13 cellular contexts compared by ENCODE assay signal in the genomic region with DNA sequence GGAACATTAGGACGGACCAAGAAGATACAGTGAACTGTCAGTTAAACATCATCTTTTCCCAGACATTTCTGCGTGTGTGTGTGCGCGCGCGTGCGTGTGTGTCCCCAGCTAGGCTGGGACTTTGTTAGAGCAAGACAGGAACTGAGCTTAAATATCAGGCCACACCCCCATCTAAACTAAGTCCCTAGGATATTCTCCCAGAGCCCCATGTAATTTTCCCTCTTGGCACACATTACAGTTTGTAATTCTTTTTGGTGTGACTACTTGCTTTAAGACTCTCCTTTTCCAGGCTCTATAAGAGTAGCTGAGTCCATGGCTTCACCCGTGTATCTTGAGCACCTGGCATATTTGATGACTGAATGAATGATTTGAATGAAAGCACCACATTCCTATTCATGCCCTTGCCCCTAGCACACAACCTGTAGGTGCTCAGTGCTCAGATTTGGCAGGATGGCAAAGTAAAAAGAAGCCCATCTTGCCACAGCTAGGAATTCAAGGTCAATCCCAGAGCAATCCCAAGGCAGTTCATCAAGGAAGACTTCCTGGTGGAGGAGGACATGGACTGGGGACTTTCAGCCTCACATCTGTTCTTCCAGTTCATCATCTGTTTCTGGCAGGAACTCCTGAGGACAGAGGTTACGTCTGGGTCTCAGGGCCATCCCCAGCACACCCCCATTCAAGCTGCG.
DNase-seq lines count a peak whose midpoint lies in the region; ATAC-seq, FAIRE-seq and TF ChIP-seq lines count a peak whose summit lies in the region.
"Had no signal": no experiment of that assay in that cellular context is flagged by ENCODE, and none has a peak within 500 bp of the region (broad histone marks: within the 10 kb centered on the region; RNA-seq: fewer than 3 reads in every experiment).

No MANE protein-coding gene starts in this region.

- H3K36me3 ChIP-seq in HCT116 (ENCODE audit: control insufficient read depth in 1 of 2, insufficient read depth in 2 of 2, low read length in 2 of 2) (no peaks in the 10 kb centered on the region), K562 (ENCODE audit: control insufficient read depth, insufficient read depth, low read length) (no peaks in the 10 kb centered on the region; the same call in 2 of the 3 replicates), OCI-LY7 (ENCODE audit: insufficient read depth, low read length) (no peaks in the 10 kb centered on the region)

- H3K27me3 ChIP-seq in HCT116 (ENCODE audit: insufficient read depth, low read length) = no peaks in the 10 kb centered on the region
- H3K27me3 ChIP-seq in K562 (ENCODE audit: control insufficient read depth in 2 of 2, insufficient read depth in 2 of 2, low read length in 2 of 2) = no peaks in the 10 kb centered on the region
- H3K27me3 ChIP-seq in layer of hippocampus (ENCODE audit: control insufficient read depth, insufficient read depth, low read length) = no peaks in the 10 kb centered on the region

- CTCF ChIA-PET in HCT116 (lab: Charles Lee) (interaction anchor here (1.0 to 1.3 kb wide), 4 partner anchors 15 to 391 kb away, joined by 3 to 5 read pairs (median 4); a partner anchor contains a TSS), K562 (lab: Yijun Ruan, JAX; ENCODE audit: low intra/inter-chr PET ratio) (no interaction called here), OCI-LY7 (lab: Charles Lee; ENCODE audit: unreplicated experiment) (no interaction called here)

- no peak overlapping the region for H2AFZ ChIP-seq in HCT116 (ENCODE audit: low read depth, low read length, poor library complexity, severe bottlenecking)
- H2AFZ ChIP-seq in K562 (ENCODE audit: low read depth, low read length) = peak overlapping the region; percentile 47
- no peak overlapping the region for H2AFZ ChIP-seq in OCI-LY7 (ENCODE audit: low read length)

- H3K27ac Mint-ChIP-seq in stimulated activated naive B cell treated with anti-CD40 and anti-IgM and Interleukin-4, amounts not matched to agents 10 μg/mL and 1 μg/mL and 100 μg/mL, for 72 hours = peak overlapping the region; percentile 93
- H3K27ac Mint-ChIP-seq: activated CD4-positive, alpha-beta T cell treated with anti-CD3 and anti-CD28 coated beads, Interleukin-2, amount 10 ng/mL, durations not matched to agents 7 days and 5 days; activated naive CD8-positive, alpha-beta T cell treated with anti-CD3 and anti-CD28 coated beads, Interleukin-2, amount 50 U/mL, for 24 hours had no signal

- no peaks in the 10 kb centered on the region for H3K9me1 ChIP-seq in K562 (ENCODE audit: control insufficient read depth, insufficient read depth, low read length)

- H3K4me1 ChIP-seq in HCT116 (ENCODE audit: control insufficient read depth in 1 of 2, insufficient read depth in 2 of 2, low read length in 2 of 2) (peaks cover 18 to 56% of the 10 kb centered on the region in 2 experiments), K562 (replicated peaks in 1 of 2; ENCODE audit: control insufficient read depth in 2 of 2, insufficient read depth in 2 of 2, low read length in 2 of 2) (peaks cover 46 to 58% of the 10 kb centered on the region in 2 experiments), OCI-LY7 (ENCODE audit: insufficient read depth, low read length, poor library complexity, severe bottlenecking) (no peaks in the 10 kb centered on the region)

- in situ Hi-C loops in K562 (cut with MboI) = loop anchor here (5.0 kb wide), 1 partner anchor 286 kb away; a partner anchor contains a TSS

- BruUV-seq in HCT116 (replicated peaks; lab: Mats Ljungman, UMichigan) (TSS peak; percentile 88), K562 (replicated peaks; lab: Mats Ljungman, UMichigan) (TSS peak; percentile 83), OCI-LY7 (replicated peaks; lab: Mats Ljungman, UMichigan) (no TSS peak)

- no peak overlapping the region for H3K4me3 Mint-ChIP-seq in stimulated activated naive B cell treated with anti-CD40 and anti-IgM and Interleukin-4, amounts not matched to agents 10 μg/mL and 1 μg/mL and 100 μg/mL, for 72 hours
- H3K4me3 Mint-ChIP-seq: activated CD4-positive, alpha-beta T cell treated with anti-CD3 and anti-CD28 coated beads, Interleukin-2, amount 10 ng/mL, durations not matched to agents 7 days and 5 days; activated naive CD8-positive, alpha-beta T cell treated with anti-CD3 and anti-CD28 coated beads, Interleukin-2, amount 50 U/mL, for 24 hours had no signal

- WGBS in K562 (ENCODE audit: insufficient coverage, low coverage, missing lambda C conversion rate) = 41% methylated on average over 10 of the region's 10 CpGs

- H3K9me2 ChIP-seq in HCT116 (ENCODE audit: insufficient read depth) (no peaks in the 10 kb centered on the region), OCI-LY7 (ENCODE audit: insufficient read depth, low read length) (no peaks in the 10 kb centered on the region)

- POLR2A ChIA-PET in HCT116 (lab: Charles Lee) = interaction anchor here (1.1 to 2.1 kb wide), 5 partner anchors 15 to 288 kb away, joined by 4 to 10 read pairs (median 5); a partner anchor contains a TSS
- POLR2A ChIA-PET in K562 (lab: Yijun Ruan, JAX) = interaction anchor here (0.6 to 2.5 kb wide), 29 partner anchors 8 to 718 kb away, joined by 3 to 16 read pairs (median 3); no protein-coding TSS in a partner anchor
- POLR2A ChIA-PET in OCI-LY7 (lab: Charles Lee) = no interaction called here

- H3K4me1 Mint-ChIP-seq in stimulated activated naive B cell treated with anti-CD40 and anti-IgM and Interleukin-4, amounts not matched to agents 10 μg/mL and 1 μg/mL and 100 μg/mL, for 72 hours = peaks cover 17 to 21% of the 10 kb centered on the region in 2 donors

- DNase-seq in HCT116 (ENCODE audit: low read depth, low spot score) = no peak
- DNase-seq in K562 (ENCODE audit: extremely low read depth in 1 of 4, low spot score in 3 of 4) = peak in 1 of 4 experiments; percentile 59
- no peak for DNase-seq in stimulated activated naive B cell treated with anti-CD40 and anti-IgM and Interleukin-4, amounts not matched to agents 10 μg/mL and 1 μg/mL and 100 μg/mL, for 72 hours
- no peak for DNase-seq in occipital lobe (lab: John Stamatoyannopoulos, UW)
- DNase-seq in OCI-LY7 (ENCODE audit: low spot score) = no peak
- DNase-seq in superior temporal gyrus (ENCODE audit: extremely low spot score) = no peak
- DNase-seq in AG20443 (ENCODE audit: low spot score) = no peak
- DNase-seq: activated CD4-positive, alpha-beta T cell treated with anti-CD3 and anti-CD28 coated beads, Interleukin-2, amount 10 ng/mL, durations not matched to agents 7 days and 5 days; DND-41; NCI-H1436; OCI-M1 had no signal

- intact Hi-C loops in HCT116 (cut with micrococcal nuclease) = no loop called here
- intact Hi-C loops in K562 (cut with micrococcal nuclease) = loop anchor here (1.0 to 2.0 kb wide), 4 partner anchors 17 to 106 kb away; no protein-coding TSS in a partner anchor
- intact Hi-C loops in OCI-LY7 (cut with micrococcal nuclease; ENCODE audit: unreplicated experiment) = no loop called here

- peaks cover 5 to 13% of the 10 kb centered on the region in 2 donors for H3K36me3 Mint-ChIP-seq in stimulated activated naive B cell treated with anti-CD40 and anti-IgM and Interleukin-4, amounts not matched to agents 10 μg/mL and 1 μg/mL and 100 μg/mL, for 72 hours

- H3K9me3 Mint-ChIP-seq in stimulated activated naive B cell treated with anti-CD40 and anti-IgM and Interleukin-4, amounts not matched to agents 10 μg/mL and 1 μg/mL and 100 μg/mL, for 72 hours = peaks cover 5 to 8% of the 10 kb centered on the region in 2 donors

- no peak for FAIRE-seq in K562 (lab: Jason Lieb, UNC)

- H3K79me2 ChIP-seq in HCT116 (ENCODE audit: insufficient read depth, low read length) (no peaks in the 10 kb centered on the region), K562 (ENCODE audit: control insufficient read depth, insufficient read depth, low read length) (no peaks in the 10 kb centered on the region), OCI-LY7 (ENCODE audit: insufficient read depth, low read depth, low read length) (no peaks in the 10 kb centered on the region)

- H4K20me1 ChIP-seq in HCT116 (ENCODE audit: insufficient read depth) (no peaks in the 10 kb centered on the region), K562 (replicated peaks; ENCODE audit: control insufficient read depth, insufficient read depth, low read length) (no peaks in the 10 kb centered on the region), OCI-LY7 (ENCODE audit: insufficient read depth, low read length) (no peaks in the 10 kb centered on the region)

- H3K4me2 ChIP-seq in HCT116 (ENCODE audit: low read length) (peak overlapping the region; percentile 71), K562 (ENCODE audit: insufficient read depth, low read length) (peak overlapping the region; percentile 81), OCI-LY7 (ENCODE audit: low read length) (no peak overlapping the region)

- TF ChIP-seq RAD21 in HCT116 (IDR thresholded peaks at IDR 0.05; ENCODE audit: low read depth) = no peak
- peak in 1 of 2 experiments; percentile 16; a peak in 1 of 4 replicates for TF ChIP-seq RAD21 in K562 (CRISPR knock-in tag; conservative IDR thresholded peaks at IDR 0.05 in 1 of 2, IDR thresholded peaks at IDR 0.05 in 1 of 2)

- peak overlapping the region; percentile 52 for H3K27ac ChIP-seq in HCT116 (ENCODE audit: low read depth, low read length)
- peak overlapping the region; percentile 97 for H3K27ac ChIP-seq in K562 (ENCODE audit: extremely low read depth, low read depth, low read length)
- peak overlapping the region; percentile 43 for H3K27ac ChIP-seq in layer of hippocampus (ENCODE audit: low read depth, low read length)
- no peak overlapping the region for H3K27ac ChIP-seq in OCI-LY7 (ENCODE audit: low read depth, low read length, poor library complexity, severe bottlenecking)

- H3K9ac ChIP-seq in HCT116 (ENCODE audit: low read length) (peak overlapping the region; percentile 43), K562 (ENCODE audit: insufficient read depth in 1 of 2, low read depth in 2 of 2, low read length in 2 of 2) (peak overlapping the region; percentile 30 to 73; a peak in 3 of 4 replicates)

- no peak for TF ChIP-seq EP300 in K562 (IDR thresholded peaks at IDR 0.05; ENCODE audit: low read length)

- TF ChIP-seq CTCF in HCT116 (IDR thresholded peaks at IDR 0.05 in 2 of 3, conservative IDR thresholded peaks at IDR 0.05 in 1 of 3; ENCODE audit: borderline replicate concordance in 1 of 3, insufficient read depth in 1 of 3, low read depth in 2 of 3, low read length in 2 of 3) = no peak
- no peak for TF ChIP-seq CTCF in K562 (IDR thresholded peaks at IDR 0.05 in 2 of 3, conservative IDR thresholded peaks at IDR 0.05 in 1 of 3; ENCODE audit: insufficient read depth in 2 of 3, low read depth in 1 of 3, low read length in 3 of 3)
- TF ChIP-seq CTCF in OCI-LY7 (conservative IDR thresholded peaks at IDR 0.05; ENCODE audit: low read length) = no peak

- H3K9me3 ChIP-seq in HCT116 (ENCODE audit: control insufficient read depth in 1 of 2, insufficient read depth in 1 of 2, low read depth in 1 of 2, low read length in 2 of 2) (peaks cover 0 to 8% of the 10 kb centered on the region in 2 experiments; a peak in 1 of 4 replicates), K562 (replicated peaks; ENCODE audit: control insufficient read depth, insufficient read depth, low read depth, low read length) (peaks cover 15% of the 10 kb centered on the region), OCI-LY7 (ENCODE audit: low read length) (no peaks in the 10 kb centered on the region)

- RAD21 ChIA-PET in HCT116 (lab: Charles Lee; ENCODE audit: low non-redundant PET in 1 of 2, low total read pairs in 2 of 2, uncharacterized antibody in 2 of 2, unreplicated experiment in 2 of 2) = interaction anchor here in 1 of 2 experiments (0.6 kb wide), 1 partner anchor 288 kb away, joined by 9 read pairs; a partner anchor contains a TSS

- peak overlapping the region in 1 of 2 experiments; percentile 35; a peak in 1 of 4 replicates for H3K4me3 ChIP-seq in HCT116 (replicated peaks in 1 of 2; ENCODE audit: low read depth in 1 of 2, low read length in 2 of 2)
- H3K4me3 ChIP-seq in K562 = no peak overlapping the region
- no peak overlapping the region for H3K4me3 ChIP-seq in OCI-LY7 (ENCODE audit: low read depth, low read length, poor library complexity, severe bottlenecking)

- TF ChIP-seq POLR2A in HCT116 (IDR thresholded peaks at IDR 0.05; ENCODE audit: borderline replicate concordance, extremely low read depth, insufficient read depth, insufficient read length) (no peak), K562 (conservative IDR thresholded peaks at IDR 0.05) (no peak)

- 0 out of 2 replicates have a peak, but pooled peaks have one; percentile 0 for ATAC-seq in HCT116
- ATAC-seq in K562 = no peak
- ATAC-seq in stimulated activated naive B cell treated with anti-CD40 and anti-IgM and Interleukin-4, amounts not matched to agents 10 μg/mL and 1 μg/mL and 100 μg/mL, for 72 hours (replicated peaks) = no peak

- peaks cover 21 to 44% of the 10 kb centered on the region in 2 donors for H3K27me3 Mint-ChIP-seq in stimulated activated naive B cell treated with anti-CD40 and anti-IgM and Interleukin-4, amounts not matched to agents 10 μg/mL and 1 μg/mL and 100 μg/mL, for 72 hours
